In genomic region chr20:31260326-31260932, GRCh38 we compare ENCODE assay signal across 1 cellular context.
TF ChIP-seq lines count a peak whose summit lies in the region.

No MANE protein-coding gene starts in this region.

TF ChIP-seq in HepG2, 621 proteins besides CTCF, POLR2A, EP300 and RAD21 (continued from another document):
- TF ChIP-seq XRCC5 (optimal IDR thresholded peaks at IDR 0.05; ENCODE audit: low read length) (peak; percentile 85), JUN (CRISPR knock-in tag; IDR thresholded peaks at IDR 0.05) (no peak), BCL6 (CRISPR knock-in tag; IDR thresholded peaks at IDR 0.05) (no peak), TEAD3 (CRISPR knock-in tag; optimal IDR thresholded peaks at IDR 0.05; ENCODE audit: borderline replicate concordance) (peak; percentile 82), ZFP36L2 (CRISPR knock-in tag; IDR thresholded peaks at IDR 0.05) (no peak), RARA (CRISPR knock-in tag; IDR thresholded peaks at IDR 0.05) (peak; percentile 64; the same call in 1 of the 2 replicates), THRA (CRISPR knock-in tag; IDR thresholded peaks at IDR 0.05; ENCODE audit: borderline replicate concordance) (peak; percentile 75; the same call in 1 of the 2 replicates), RXRB (CRISPR knock-in tag; IDR thresholded peaks at IDR 0.05; ENCODE audit: borderline replicate concordance) (peak; percentile 67; the same call in 1 of the 2 replicates), ZNF556 (CRISPR knock-in tag; IDR thresholded peaks at IDR 0.05; ENCODE audit: borderline replicate concordance) (no peak), ZNF780A (CRISPR knock-in tag; IDR thresholded peaks at IDR 0.05) (no peak), STAG1 (CRISPR knock-in tag; IDR thresholded peaks at IDR 0.05) (peak; percentile 80), ZNF275 (CRISPR knock-in tag; IDR thresholded peaks at IDR 0.05; ENCODE audit: borderline replicate concordance) (no peak), BRD4 (CRISPR knock-in tag; IDR thresholded peaks at IDR 0.05) (no peak), REL (CRISPR knock-in tag; conservative IDR thresholded peaks at IDR 0.05) (no peak), SUZ12 (IDR thresholded peaks at IDR 0.05; ENCODE audit: low read depth, low read length) (0 out of 2 replicates have a peak, but pooled peaks have one; percentile 13), GFI1 (CRISPR knock-in tag; IDR thresholded peaks at IDR 0.05; ENCODE audit: borderline replicate concordance) (no peak), SMC3 (IDR thresholded peaks at IDR 0.05; ENCODE audit: low read length) (peak; percentile 90), ZNF772 (CRISPR knock-in tag; IDR thresholded peaks at IDR 0.05) (0 out of 2 replicates have a peak, but pooled peaks have one; percentile 36), ZBTB25 (CRISPR knock-in tag; IDR thresholded peaks at IDR 0.05) (no peak), ISX (CRISPR knock-in tag; conservative IDR thresholded peaks at IDR 0.05) (no peak), TEAD2 (CRISPR knock-in tag; IDR thresholded peaks at IDR 0.05) (no peak), ZNF343 (CRISPR knock-in tag; IDR thresholded peaks at IDR 0.05) (no peak)
